In genomic region chr17:7951143-7951792, GRCh38 we compare ENCODE assay signal across 8 cellular contexts. TPM values are rescaled to one million over a fixed set of nuclear protein-coding genes. Genes with fewer than 3 reads are reported as not detected.
A peak's percentile ranks its signal among the peaks of the same experiment; 100 is the strongest.
DNase-seq lines count a peak whose midpoint lies in the region; ATAC-seq and TF ChIP-seq lines count a peak whose summit lies in the region.

No MANE protein-coding gene starts in this region.

- peak overlapping the region; percentile 47 for H3K4me3 Mint-ChIP-seq in T-helper 1 cell treated with Interleukin-12 subunit alpha and Interleukin-12 subunit beta and Interleukin-4 antibody, amounts not matched to agents 30 μg/mL and 1 μg/mL, for 36 hours

- peaks cover 26% of the 10 kb centered on the region for H3K36me3 Mint-ChIP-seq in T-helper 1 cell treated with Interleukin-12 subunit alpha and Interleukin-12 subunit beta and Interleukin-4 antibody, amounts not matched to agents 30 μg/mL and 1 μg/mL, for 36 hours (ENCODE audit: low read depth)

- no peaks in the 10 kb centered on the region for H3K79me2 ChIP-seq in hepatocyte

- peak; percentile 59 for DNase-seq in activated naive CD4-positive, alpha-beta T cell treated with Interleukin-2 at 50 U/mL for 16 hours
- no peak for DNase-seq in activated naive CD4-positive, alpha-beta T cell (lab: John Stamatoyannopoulos, UW)
- DNase-seq in hepatocyte (ENCODE audit: low spot score): no peak
- no peak for DNase-seq in uterus
- no peak for DNase-seq in RKO (ENCODE audit: low spot score)
- no peak for DNase-seq in BE2C

- H3K27me3 Mint-ChIP-seq in T-helper 1 cell treated with Interleukin-12 subunit alpha and Interleukin-12 subunit beta and Interleukin-4 antibody, amounts not matched to agents 30 μg/mL and 1 μg/mL, for 36 hours (ENCODE audit: low read depth): no peaks in the 10 kb centered on the region

- TF ChIP-seq CTCF in hepatocyte (IDR thresholded peaks at IDR 0.05; ENCODE audit: poor library complexity) (no peak), uterus (IDR thresholded peaks at IDR 0.05) (no peak), BE2C (IDR thresholded peaks at IDR 0.05; ENCODE audit: low read depth, low read length) (no peak)

- no peaks in the 10 kb centered on the region for H3K9me3 Mint-ChIP-seq in T-helper 1 cell treated with Interleukin-12 subunit alpha and Interleukin-12 subunit beta and Interleukin-4 antibody, amounts not matched to agents 30 μg/mL and 1 μg/mL, for 36 hours

- H3K9me2 ChIP-seq in hepatocyte (replicated peaks; ENCODE audit: insufficient read depth): no peaks in the 10 kb centered on the region

- H3K4me1 ChIP-seq in hepatocyte (ENCODE audit: insufficient read depth) (no peaks in the 10 kb centered on the region), uterus (no peaks in the 10 kb centered on the region), BE2C (no peaks in the 10 kb centered on the region)

- no peaks in the 10 kb centered on the region for H4K20me1 ChIP-seq in hepatocyte (ENCODE audit: insufficient read depth, poor library complexity, severe bottlenecking)

- no peak overlapping the region for H3K4me2 ChIP-seq in hepatocyte

- no peaks in the 10 kb centered on the region for H3K9me3 ChIP-seq in hepatocyte (ENCODE audit: low read depth)
- no peaks in the 10 kb centered on the region for H3K9me3 ChIP-seq in uterus
- H3K9me3 ChIP-seq in BE2C: no peaks in the 10 kb centered on the region

- no peak overlapping the region for H2AFZ ChIP-seq in hepatocyte

- intact Hi-C loops in uterus (cut with DNase I; ENCODE audit: low total_unique reads): no loop called here

- H3K4me3 ChIP-seq in hepatocyte (no peak overlapping the region), uterus (no peak overlapping the region), BE2C (ENCODE audit: low read depth, low read length) (no peak overlapping the region)

- peaks cover 22% of the 10 kb centered on the region for H3K4me1 Mint-ChIP-seq in T-helper 1 cell treated with Interleukin-12 subunit alpha and Interleukin-12 subunit beta and Interleukin-4 antibody, amounts not matched to agents 30 μg/mL and 1 μg/mL, for 36 hours (ENCODE audit: low read depth)

- no peak for ATAC-seq in GM21717 (IDR thresholded peaks at IDR 0.05; ENCODE audit: unreplicated experiment)

- no peak for TF ChIP-seq POLR2A in uterus (IDR thresholded peaks at IDR 0.05)

- H3K27me3 ChIP-seq in hepatocyte: no peaks in the 10 kb centered on the region
- H3K27me3 ChIP-seq in uterus: no peaks in the 10 kb centered on the region
- no peaks in the 10 kb centered on the region for H3K27me3 ChIP-seq in BE2C

- H3K27ac ChIP-seq in hepatocyte (peak overlapping the region; percentile 67), uterus (peak overlapping the region; percentile 74)

- H3K27ac Mint-ChIP-seq in T-helper 1 cell treated with Interleukin-12 subunit alpha and Interleukin-12 subunit beta and Interleukin-4 antibody, amounts not matched to agents 30 μg/mL and 1 μg/mL, for 36 hours: peak overlapping the region; percentile 90

- H3K36me3 ChIP-seq in hepatocyte (replicated peaks; ENCODE audit: insufficient read depth, low read depth): peaks cover under 1% of the 10 kb centered on the region
- H3K36me3 ChIP-seq in uterus: no peaks in the 10 kb centered on the region
- H3K36me3 ChIP-seq in BE2C: no peaks in the 10 kb centered on the region

- WGBS in hepatocyte (ENCODE audit: low lambda C conversion rate, missing lambda C conversion rate): 77% methylated on average over 5 of the region's 5 CpGs

RNA-seq across cellular contexts. Expression of gene CNTROB, which starts 19.3 kb away (rescaled TPM):
- total RNA-seq in hepatocyte (19.4 and 21.1 TPM in 2 replicates), uterus (10 to 100 TPM in 3 of 4 donors, 1 to 10 TPM in 1; 7.1 to 58.5 (median 26.1) TPM)
- polyA plus RNA-seq in hepatocyte: 30.6 and 37.5 TPM in 2 replicates
- polyA plus RNA-seq in BE2C (2012; ENCODE audit: insufficient read depth, insufficient read length, low read depth): 17.5 TPM

RNA-seq across cellular contexts. Expression of gene TRAPPC1, which starts 19.5 kb away (rescaled TPM):
- total RNA-seq in hepatocyte (20.7 and 29.5 TPM in 2 replicates), uterus (10 to 100 TPM; 24.1 to 67.5 (median 27.8) TPM)
- polyA plus RNA-seq in hepatocyte: 272 and 299 TPM in 2 replicates
- 156 TPM for polyA plus RNA-seq in BE2C (2012; ENCODE audit: insufficient read depth, insufficient read length, low read depth)

RNA-seq across cellular contexts. Expression of gene KCNAB3, which starts 21.6 kb away (rescaled TPM):
- total RNA-seq in hepatocyte (1.4 and 1.8 TPM in 2 replicates), uterus (10 to 100 TPM in 2 of 4 donors, 1 to 10 TPM in 1, not detected in 1; 3.4 to 32.7 (median 19.5) TPM)
- polyA plus RNA-seq in hepatocyte: 1.8 and 3.8 TPM in 2 replicates
- 1.6 TPM for polyA plus RNA-seq in BE2C (2012; ENCODE audit: insufficient read depth, insufficient read length, low read depth)

RNA-seq across cellular contexts. Expression of gene RNF227, which starts 35.2 kb away (rescaled TPM):
- total RNA-seq in hepatocyte: 2.9 and 3.5 TPM in 2 replicates
- polyA plus RNA-seq in hepatocyte: 2.5 and 4.8 TPM in 2 replicates
- 1 to 10 TPM in 3 of 4 donors, under 1 TPM in 1; under 0.01 to 9.8 (median 5.3) TPM for total RNA-seq in uterus
- polyA plus RNA-seq in BE2C (2012; ENCODE audit: insufficient read depth, insufficient read length, low read depth): 3.3 TPM

RNA-seq across cellular contexts. Expression of gene GUCY2D, which starts 51.1 kb away (rescaled TPM):
- total RNA-seq in hepatocyte (not detected in 2 replicates), uterus (under 1 TPM in 1 of 4 donors, not detected in 3; 0.14 TPM)
- polyA plus RNA-seq in hepatocyte: 1.6 and 1.9 TPM in 2 replicates
- polyA plus RNA-seq in BE2C (2012; ENCODE audit: insufficient read depth, insufficient read length, low read depth): not detected
